28 cellular contexts compared by ENCODE assay signal in genomic region chr12:122297494-122297893, GRCh38.
"Had no signal": no experiment of that assay in that cellular context is flagged by ENCODE, and none has a peak within 500 bp of the region (broad histone marks: within the 10 kb centered on the region; RNA-seq: fewer than 3 reads in every experiment).

No MANE protein-coding gene starts in this region.

- H3K9me3 ChIP-seq: lower lobe of right lung, psoas muscle, right lobe of liver, stomach, suprapubic skin, thoracic aorta, tibial artery, upper lobe of right lung, uterus had no signal

- H3K4me2 ChIP-seq: smooth muscle cell had no signal

- H2AFZ ChIP-seq: parathyroid adenoma had no signal

- H3K4me1 ChIP-seq: left lung, lower lobe of right lung, parathyroid adenoma, psoas muscle, right atrium auricular region, right lobe of liver, stomach, suprapubic skin, tibial artery, upper lobe of right lung, uterus had no signal

- H3K27ac ChIP-seq: left lung, lower lobe of right lung, parathyroid adenoma, psoas muscle, right atrium auricular region, right lobe of liver, stomach, suprapubic skin, thoracic aorta, tibial artery, upper lobe of right lung, uterus had no signal

- DNase-seq: immature natural killer cell; kidney; left colon; left lung; lower lobe of right lung; mammary epithelial cell; mesenchymal stem cell; naive thymus-derived CD8-positive, alpha-beta T cell; psoas muscle; right lobe of liver; stimulated activated CD4-positive, alpha-beta T cell treated with anti-CD3 and anti-CD28 coated beads, Interleukin-1b, Interleukin-23, amount 100 ng/mL, for 48 hours; stimulated activated CD4-positive, alpha-beta T cell treated with anti-CD3 and anti-CD28 coated beads, Interleukin-2, amount 100 ng/mL, for 48 hours; stimulated activated CD4-positive, alpha-beta T cell treated with anti-CD3 and anti-CD28 coated beads, Interleukin-4, amount 100 ng/mL, for 4 hours; stimulated activated CD8-positive, alpha-beta memory T cell treated with anti-CD3 and anti-CD28 coated beads, Interleukin-4, amount 100 ng/mL, for 48 hours; stimulated activated naive CD4-positive, alpha-beta T cell treated with Interleukin-2 at 50 U/mL for 16 hours; stomach; tibial artery; trophoblast cell; upper lobe of right lung; uterus had no signal

- H3K9me3 Mint-ChIP-seq: immature natural killer cell; nephron; neural crest cell; stimulated activated memory B cell treated with anti-CD40 and anti-IgM and Interleukin-4, amounts not matched to agents 10 μg/mL and 1 μg/mL and 100 μg/mL, for 72 hours had no signal

- H3K27ac Mint-ChIP-seq: immature natural killer cell; naive thymus-derived CD8-positive, alpha-beta T cell; stimulated activated memory B cell treated with anti-CD40 and anti-IgM and Interleukin-4, amounts not matched to agents 10 μg/mL and 1 μg/mL and 100 μg/mL, for 72 hours had no signal

- H3K27me3 Mint-ChIP-seq: naive thymus-derived CD8-positive, alpha-beta T cell; stimulated activated memory B cell treated with anti-CD40 and anti-IgM and Interleukin-4, amounts not matched to agents 10 μg/mL and 1 μg/mL and 100 μg/mL, for 72 hours had no signal

- H3K4me1 Mint-ChIP-seq: immature natural killer cell; nephron; neural crest cell; stimulated activated memory B cell treated with anti-CD40 and anti-IgM and Interleukin-4, amounts not matched to agents 10 μg/mL and 1 μg/mL and 100 μg/mL, for 72 hours had no signal

- H3K27me3 ChIP-seq: left lung, right atrium auricular region, right lobe of liver, stomach, suprapubic skin, tibial artery, upper lobe of right lung, uterus had no signal

- H3K36me3 ChIP-seq: uterus had no signal

- ATAC-seq: left colon; left lung; lower lobe of right lung; naive thymus-derived CD8-positive, alpha-beta T cell; right lobe of liver; stimulated activated memory B cell treated with anti-CD40 and anti-IgM and Interleukin-4, amounts not matched to agents 10 μg/mL and 1 μg/mL and 100 μg/mL, for 72 hours; upper lobe of right lung had no signal

- H3K4me3 ChIP-seq: left lung, lower lobe of right lung, psoas muscle, right atrium auricular region, right lobe of liver, smooth muscle cell, stomach, suprapubic skin, thoracic aorta, tibial artery, upper lobe of right lung, uterus had no signal

- H3K4me3 Mint-ChIP-seq: immature natural killer cell; naive thymus-derived CD8-positive, alpha-beta T cell; nephron; neural crest cell; stimulated activated memory B cell treated with anti-CD40 and anti-IgM and Interleukin-4, amounts not matched to agents 10 μg/mL and 1 μg/mL and 100 μg/mL, for 72 hours had no signal

- H3K79me2 ChIP-seq: parathyroid adenoma had no signal
